Comparison of ENCODE assay signal across 16 cellular contexts in the genomic region with DNA sequence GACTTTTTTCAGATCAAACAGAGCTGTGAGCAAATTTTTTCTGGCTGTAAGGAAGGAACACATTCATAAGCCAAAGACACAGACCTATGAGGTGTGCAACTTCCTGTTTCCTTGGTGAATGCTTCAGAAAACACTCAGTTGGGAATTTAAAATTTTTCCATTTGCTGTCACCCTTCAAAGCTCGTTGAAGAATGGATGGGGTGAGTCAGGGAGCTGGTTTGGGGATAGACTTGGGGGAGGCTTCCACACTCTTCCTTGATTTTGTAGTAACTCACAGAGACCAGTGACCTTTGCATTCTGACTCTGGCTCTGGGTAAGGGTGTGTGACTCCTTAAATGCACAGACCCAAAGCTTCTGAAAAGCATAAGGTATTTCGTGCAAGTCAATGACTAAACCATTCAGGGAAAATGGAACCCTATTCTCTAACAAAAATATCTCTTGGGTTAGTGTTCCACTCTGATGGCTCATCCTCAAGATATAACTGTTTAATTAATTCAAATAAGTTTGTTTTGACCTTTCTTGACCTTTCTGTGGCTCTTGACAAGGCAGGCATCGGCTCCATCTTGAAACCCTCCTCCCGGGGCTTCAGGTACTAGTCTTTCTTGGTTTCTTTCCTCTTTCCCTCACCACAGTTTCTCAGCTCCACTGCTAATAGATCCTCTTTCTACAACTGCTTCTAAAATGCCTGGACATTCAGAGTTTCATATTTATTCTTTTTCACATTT.
DNase-seq lines count a peak whose midpoint lies in the region; ATAC-seq, FAIRE-seq and TF ChIP-seq lines count a peak whose summit lies in the region.
"Had no signal": no experiment of that assay in that cellular context is flagged by ENCODE, and none has a peak within 500 bp of the region (broad histone marks: within the 10 kb centered on the region; RNA-seq: fewer than 3 reads in every experiment).

No MANE protein-coding gene starts in this region.

- peak overlapping the region in 1 of 2 donors; percentile 22 for H3K4me3 Mint-ChIP-seq in stimulated activated naive B cell treated with anti-CD40 and anti-IgM and Interleukin-4, amounts not matched to agents 10 μg/mL and 1 μg/mL and 100 μg/mL, for 72 hours
- H3K4me3 Mint-ChIP-seq: nephron progenitor cell had no signal

- in situ Hi-C loops in KBM-7 (cut with MboI; ENCODE audit: low pct_unique_long_range_greater_than_20kb, low sequenced_read_pairs) = no loop called here
- in situ Hi-C loops in G401 (cut with HindIII; ENCODE audit: low sequenced_read_pairs) = no loop called here

- peak overlapping the region; percentile 33 for H3K27ac Mint-ChIP-seq in stimulated activated naive B cell treated with anti-CD40 and anti-IgM and Interleukin-4, amounts not matched to agents 10 μg/mL and 1 μg/mL and 100 μg/mL, for 72 hours
- H3K27ac Mint-ChIP-seq: IgD-negative memory B cell, nephron progenitor cell had no signal

- DNase-seq in NOMO-1 treated with DMSO at 0.1 percent for 48 hours (lab: John Stamatoyannopoulos, UW; ENCODE audit: unreplicated experiment) = peak; percentile 2
- no peak for DNase-seq in NOMO-1 treated with dmso at 0.1 percent for 144 hours (lab: John Stamatoyannopoulos, UW; ENCODE audit: unreplicated experiment)
- peak; percentile 37 for DNase-seq in KBM-7
- DNase-seq in bronchial epithelial cell (ENCODE audit: low read depth) = peak; percentile 71
- no peak for DNase-seq in stimulated activated naive B cell treated with anti-CD40 and anti-IgM and Interleukin-4, amounts not matched to agents 10 μg/mL and 1 μg/mL and 100 μg/mL, for 72 hours
- DNase-seq in hypothalamus (lab: John Stamatoyannopoulos, UW) = no peak
- DNase-seq in KG1 (lab: John Stamatoyannopoulos, UW) = no peak
- no peak for DNase-seq in G401 (ENCODE audit: low spot score)
- DNase-seq: adrenal gland, H7, NCI-H1930, nephron progenitor cell had no signal

- no peaks in the 10 kb centered on the region for H3K27me3 ChIP-seq in bronchial epithelial cell (ENCODE audit: control insufficient read depth, insufficient read depth, low read length)
- H3K27me3 ChIP-seq: adrenal gland had no signal

- H3K9me3 Mint-ChIP-seq in stimulated activated naive B cell treated with anti-CD40 and anti-IgM and Interleukin-4, amounts not matched to agents 10 μg/mL and 1 μg/mL and 100 μg/mL, for 72 hours = peaks cover 0 to 5% of the 10 kb centered on the region in 2 donors

- H3K27me3 Mint-ChIP-seq in stimulated activated naive B cell treated with anti-CD40 and anti-IgM and Interleukin-4, amounts not matched to agents 10 μg/mL and 1 μg/mL and 100 μg/mL, for 72 hours = peaks cover 5 to 6% of the 10 kb centered on the region in 2 donors

- H3K4me3 ChIP-seq in bronchial epithelial cell (ENCODE audit: low read depth, low read length) = no peak overlapping the region
- H3K4me3 ChIP-seq: adrenal gland, thoracic aorta had no signal

- ATAC-seq in stimulated activated naive B cell treated with anti-CD40 and anti-IgM and Interleukin-4, amounts not matched to agents 10 μg/mL and 1 μg/mL and 100 μg/mL, for 72 hours (replicated peaks) = peak; percentile 64 to 71
- ATAC-seq: activated CD4-positive, CD25-positive, alpha-beta regulatory T cell treated with anti-CD3 and anti-CD28 coated beads, Interleukin-2, amount 50 U/mL, for 24 hours; left lobe of liver had no signal

- TF ChIP-seq CTCF in bronchial epithelial cell (IDR thresholded peaks at IDR 0.05; ENCODE audit: insufficient read depth, low read length, severe bottlenecking) = no peak

- peaks cover 5 to 8% of the 10 kb centered on the region in 2 donors for H3K36me3 Mint-ChIP-seq in stimulated activated naive B cell treated with anti-CD40 and anti-IgM and Interleukin-4, amounts not matched to agents 10 μg/mL and 1 μg/mL and 100 μg/mL, for 72 hours
- H3K36me3 Mint-ChIP-seq: IgD-negative memory B cell had no signal

- H3K36me3 ChIP-seq in bronchial epithelial cell (ENCODE audit: control insufficient read depth, insufficient read depth, low read length) = no peaks in the 10 kb centered on the region
- H3K36me3 ChIP-seq: adrenal gland, thoracic aorta had no signal

- no peak for FAIRE-seq in bronchial epithelial cell (lab: Jason Lieb, UNC)

- H3K4me1 Mint-ChIP-seq in stimulated activated naive B cell treated with anti-CD40 and anti-IgM and Interleukin-4, amounts not matched to agents 10 μg/mL and 1 μg/mL and 100 μg/mL, for 72 hours = peaks cover 24 to 38% of the 10 kb centered on the region in 2 donors

Comparison
In these comparisons a context has a peak if more than half of its experiments do, and no peak if none do; other contexts are left out.
1. DNase-seq: peak in NOMO-1 treated with DMSO at 0.1 percent for 48 hours (single experiment), KBM-7 (single experiment) and bronchial epithelial cell (single experiment); none in NOMO-1 treated with dmso at 0.1 percent for 144 hours (single experiment), stimulated activated naive B cell treated with anti-CD40 and anti-IgM and Interleukin-4, amounts not matched to agents 10 μg/mL and 1 μg/mL and 100 μg/mL, for 72 hours (single experiment), hypothalamus (0 of 51), KG1 (single experiment) and G401 (single experiment).